23 cellular contexts compared by ENCODE assay signal in genomic region chr15:62904041-62904440, GRCh38.
A peak's percentile ranks its signal among the peaks of the same experiment; 100 is the strongest.
DNase-seq lines count a peak whose midpoint lies in the region; ATAC-seq, FAIRE-seq and TF ChIP-seq lines count a peak whose summit lies in the region.
"Had no signal": no experiment of that assay in that cellular context is flagged by ENCODE, and none has a peak within 500 bp of the region (broad histone marks: within the 10 kb centered on the region; RNA-seq: fewer than 3 reads in every experiment).

No MANE protein-coding gene starts in this region.

- H3K4me3 Mint-ChIP-seq in neural progenitor cell (no peak overlapping the region), type B pancreatic cell (no peak overlapping the region)
- H3K4me3 Mint-ChIP-seq: H9 had no signal

- H3K56ac ChIP-seq in H1 (replicated peaks; ENCODE audit: insufficient read length, low read depth, low read length): no peak overlapping the region

- H3K79me2 ChIP-seq in H1 (ENCODE audit: control insufficient read depth in 1 of 2, insufficient read depth in 2 of 2, low read length in 2 of 2) (no peaks in the 10 kb centered on the region), neural progenitor cell (ENCODE audit: low read depth) (no peaks in the 10 kb centered on the region)

- POLR2A ChIA-PET in H1 (lab: Charles Lee; ENCODE audit: partially characterized antibody): no interaction called here

- H2BK5ac ChIP-seq in H1 (ENCODE audit: low read depth, low read length): no peak overlapping the region

- H4K8ac ChIP-seq in H1 (ENCODE audit: extremely low read depth, insufficient read depth, low read length): no peak overlapping the region

- TF ChIP-seq CTCF in H1 (IDR thresholded peaks at IDR 0.05; ENCODE audit: control extremely low read depth in 1 of 3, insufficient read depth in 1 of 3, low read depth in 1 of 3, low read length in 3 of 3) (no peak), neural progenitor cell (IDR thresholded peaks at IDR 0.05) (no peak), type B pancreatic cell (conservative IDR thresholded peaks at IDR 0.05) (no peak)

- H2AK5ac ChIP-seq in H1 (ENCODE audit: low read depth, low read length): no peak overlapping the region

- 88% methylated on average over 2 of the region's 2 CpGs; no CpG with 5 or more reads in 1 of the 2 experiments for WGBS in H1 (ENCODE audit: extremely low coverage in 1 of 2, insufficient coverage in 1 of 2, insufficient read length in 1 of 2, insufficient replicate concordance in 2 of 2, low coverage in 1 of 2, low lambda C conversion rate in 2 of 2, missing lambda C conversion rate in 1 of 2), 2 experiments

- H3K23ac ChIP-seq in H1 (ENCODE audit: insufficient read length): no peak overlapping the region

- H3K9ac ChIP-seq in H1 (replicated peaks in 1 of 4; ENCODE audit: extremely low read depth in 1 of 4, low read depth in 3 of 4, low read length in 3 of 4): no peak overlapping the region
- no peak overlapping the region for H3K9ac ChIP-seq in neural progenitor cell
- H3K9ac ChIP-seq: GM23248 had no signal

- no peaks in the 10 kb centered on the region for H3K23me2 ChIP-seq in H1 (ENCODE audit: low read depth, low read length)

- no peaks in the 10 kb centered on the region for H4K20me1 ChIP-seq in H1 (replicated peaks in 1 of 2; ENCODE audit: control insufficient read depth in 1 of 2, insufficient read depth in 2 of 2, low read length in 2 of 2)
- H4K20me1 ChIP-seq in neural progenitor cell (ENCODE audit: low read depth): no peaks in the 10 kb centered on the region

- ATAC-seq in GM18517 (IDR thresholded peaks at IDR 0.05; ENCODE audit: unreplicated experiment): no peak
- ATAC-seq: SK-N-SH treated with all-trans-retinoic acid at 6 μM for 48 hours had no signal

- DNase-seq in NCI-H510A treated with DMSO at 0.1 percent for 48 hours (lab: John Stamatoyannopoulos, UW): peak; percentile 17
- DNase-seq in NCI-H510A (lab: John Stamatoyannopoulos, UW): no peak
- DNase-seq in H1 (ENCODE audit: low read depth in 1 of 2, low spot score in 2 of 2): no peak
- DNase-seq in neural progenitor cell (ENCODE audit: low spot score): no peak
- no peak for DNase-seq in type B pancreatic cell (ENCODE audit: extremely low spot score, unreplicated experiment)
- no peak for DNase-seq in HPDE6-E6E7 (ENCODE audit: extremely low spot score)
- DNase-seq in DMS79 treated with DMSO at 0.1 percent for 48 hours (lab: John Stamatoyannopoulos, UW): no peak
- DNase-seq: ACHN, DMS153, GM23248, H9, KBM-7, MV-4-11, NCI-H1105, NCI-H1436 treated with DMSO at 0.1 percent for 48 hours, NCI-H187 treated with DMSO at 0.1 percent for 48 hours, NCI-H2171 treated with DMSO at 0.1 percent for 48 hours, NCI-H526, SJCRH30 had no signal

- no peak overlapping the region for H3K18ac ChIP-seq in H1 (ENCODE audit: extremely low read depth, low read length)

- H3K4me2 ChIP-seq in H1 (ENCODE audit: insufficient read depth in 1 of 2, low read depth in 2 of 2, low read length in 2 of 2): no peak overlapping the region
- H3K4me2 ChIP-seq in neural progenitor cell: peak overlapping the region; percentile 33

- no peak overlapping the region for H2BK12ac ChIP-seq in H1 (ENCODE audit: low read depth, low read length)

- H3K4me3 ChIP-seq in H1 (ENCODE audit: extremely low read depth in 1 of 4, insufficient read depth in 2 of 4, low read depth in 3 of 4, low read length in 4 of 4) (no peak overlapping the region), neural progenitor cell (no peak overlapping the region)
- H3K4me3 ChIP-seq: GM23248, SJCRH30 had no signal

- H3K4me1 ChIP-seq in H1 (replicated peaks in 1 of 4; ENCODE audit: control insufficient read depth in 3 of 4, insufficient read depth in 4 of 4, low read length in 3 of 4) (peaks cover 0 to 11% (median 5%) of the 10 kb centered on the region in 4 experiments; a peak in 6 of 7 replicates), neural progenitor cell (peaks cover 36% of the 10 kb centered on the region)

- TF ChIP-seq RAD21 in H1 (IDR thresholded peaks at IDR 0.05 in 1 of 2, conservative IDR thresholded peaks at IDR 0.05 in 1 of 2; ENCODE audit: low read depth in 2 of 2, low read length in 2 of 2): no peak

- no peaks in the 10 kb centered on the region for H3F3A ChIP-seq in neural progenitor cell (ENCODE audit: low read depth)

- H3K36me3 Mint-ChIP-seq in neural progenitor cell (no peaks in the 10 kb centered on the region), type B pancreatic cell (no peaks in the 10 kb centered on the region)

- no peaks in the 10 kb centered on the region for H3K9me3 ChIP-seq in H1 (ENCODE audit: insufficient read depth in 2 of 2, low read depth in 1 of 2, low read length in 1 of 2)
- H3K9me3 ChIP-seq in neural progenitor cell (ENCODE audit: low read depth): no peaks in the 10 kb centered on the region
- H3K9me3 ChIP-seq: SJCRH30 had no signal

- H3K9me3 Mint-ChIP-seq in neural progenitor cell: no peaks in the 10 kb centered on the region
- H3K9me3 Mint-ChIP-seq in type B pancreatic cell: no peaks in the 10 kb centered on the region
- H3K9me3 Mint-ChIP-seq: H9 had no signal

- no peak overlapping the region for H2BK15ac ChIP-seq in H1 (ENCODE audit: low read length)

- no peaks in the 10 kb centered on the region for H3K79me1 ChIP-seq in H1 (ENCODE audit: low read depth, low read length)

- no peak for TF ChIP-seq EP300 in H1 (IDR thresholded peaks at IDR 0.05; ENCODE audit: borderline replicate concordance in 1 of 2, low read depth in 2 of 2, low read length in 2 of 2)

- H3K27me3 ChIP-seq in H1 (replicated peaks in 1 of 4; ENCODE audit: control insufficient read depth in 3 of 4, extremely low read depth in 1 of 4, insufficient read depth in 3 of 4, low read length in 3 of 4): no peaks in the 10 kb centered on the region
- no peaks in the 10 kb centered on the region for H3K27me3 ChIP-seq in neural progenitor cell
- H3K27me3 ChIP-seq: SJCRH30 had no signal

- H2BK120ac ChIP-seq in H1 (replicated peaks; ENCODE audit: low read depth, low read length): no peak overlapping the region

- no peak overlapping the region for H4K5ac ChIP-seq in H1 (ENCODE audit: insufficient read length, low read depth, low read length)

- no peak for FAIRE-seq in H1 (lab: Jason Lieb, UNC)
- FAIRE-seq: HTR-8/SVneo had no signal

- no peak overlapping the region for H3K14ac ChIP-seq in H1 (ENCODE audit: insufficient read length)

- H4K91ac ChIP-seq in H1 (replicated peaks; ENCODE audit: insufficient read length, low read length): no peak overlapping the region

- H2AFZ ChIP-seq in H1 (ENCODE audit: low read length) (no peak overlapping the region), neural progenitor cell (replicated peaks) (no peak overlapping the region)
- H2AFZ ChIP-seq: GM23248 had no signal

- no peak overlapping the region for H3K4ac ChIP-seq in H1 (replicated peaks; ENCODE audit: insufficient read length, low read depth, low read length)

- no peak overlapping the region for H3K27ac ChIP-seq in H1 (ENCODE audit: low read depth, low read length)
- peak overlapping the region; percentile 17 for H3K27ac ChIP-seq in neural progenitor cell
- H3K27ac ChIP-seq: 22Rv1, GM23248, SJCRH30 had no signal

- H3K27ac Mint-ChIP-seq in neural progenitor cell: no peak overlapping the region
- H3K27ac Mint-ChIP-seq in type B pancreatic cell: peak overlapping the region; percentile 16

- H3K4me1 Mint-ChIP-seq in neural progenitor cell: peaks cover 55% of the 10 kb centered on the region
- peaks cover 36% of the 10 kb centered on the region for H3K4me1 Mint-ChIP-seq in type B pancreatic cell (ENCODE audit: unreplicated experiment)

- CTCF ChIA-PET in H1 (lab: Charles Lee; ENCODE audit: partially characterized antibody): interaction anchor here (1.7 kb wide), 2 partner anchors 9 to 190 kb away, joined by 4 to 5 read pairs; no protein-coding TSS in a partner anchor

- no peaks in the 10 kb centered on the region for H3K36me3 ChIP-seq in H1 (ENCODE audit: control insufficient read depth in 2 of 4, insufficient read depth in 4 of 4, low read length in 3 of 4)
- H3K36me3 ChIP-seq in neural progenitor cell: no peaks in the 10 kb centered on the region
- H3K36me3 ChIP-seq: SJCRH30 had no signal

- H2BK20ac ChIP-seq in H1 (ENCODE audit: low read length): 0 out of 2 replicates have a peak overlapping the region, but pooled peaks have one; percentile 44

- TF ChIP-seq POLR2A in H1 (IDR thresholded peaks at IDR 0.05; ENCODE audit: control extremely low read depth in 1 of 2, low read depth in 2 of 2, low read length in 2 of 2): no peak

- H3K27me3 Mint-ChIP-seq in neural progenitor cell (ENCODE audit: insufficient read depth, low read depth) (peaks cover 6% of the 10 kb centered on the region), type B pancreatic cell (no peaks in the 10 kb centered on the region)

TF ChIP-seq in H1, 55 proteins besides CTCF, POLR2A, EP300 and RAD21:
- no peak for TF ChIP-seq SUZ12 (IDR thresholded peaks at IDR 0.05; ENCODE audit: low read length)
